1 cellular context compared by ENCODE assay signal in genomic region chr6:112180095-112180820, GRCh38.
A peak's percentile ranks its signal among the peaks of the same experiment; 100 is the strongest.
TF ChIP-seq lines count a peak whose summit lies in the region.

No MANE protein-coding gene starts in this region.

TF ChIP-seq in HepG2, 621 proteins besides CTCF, POLR2A, EP300 and RAD21 (continued from another document):
- TF ChIP-seq, protein P1, sequence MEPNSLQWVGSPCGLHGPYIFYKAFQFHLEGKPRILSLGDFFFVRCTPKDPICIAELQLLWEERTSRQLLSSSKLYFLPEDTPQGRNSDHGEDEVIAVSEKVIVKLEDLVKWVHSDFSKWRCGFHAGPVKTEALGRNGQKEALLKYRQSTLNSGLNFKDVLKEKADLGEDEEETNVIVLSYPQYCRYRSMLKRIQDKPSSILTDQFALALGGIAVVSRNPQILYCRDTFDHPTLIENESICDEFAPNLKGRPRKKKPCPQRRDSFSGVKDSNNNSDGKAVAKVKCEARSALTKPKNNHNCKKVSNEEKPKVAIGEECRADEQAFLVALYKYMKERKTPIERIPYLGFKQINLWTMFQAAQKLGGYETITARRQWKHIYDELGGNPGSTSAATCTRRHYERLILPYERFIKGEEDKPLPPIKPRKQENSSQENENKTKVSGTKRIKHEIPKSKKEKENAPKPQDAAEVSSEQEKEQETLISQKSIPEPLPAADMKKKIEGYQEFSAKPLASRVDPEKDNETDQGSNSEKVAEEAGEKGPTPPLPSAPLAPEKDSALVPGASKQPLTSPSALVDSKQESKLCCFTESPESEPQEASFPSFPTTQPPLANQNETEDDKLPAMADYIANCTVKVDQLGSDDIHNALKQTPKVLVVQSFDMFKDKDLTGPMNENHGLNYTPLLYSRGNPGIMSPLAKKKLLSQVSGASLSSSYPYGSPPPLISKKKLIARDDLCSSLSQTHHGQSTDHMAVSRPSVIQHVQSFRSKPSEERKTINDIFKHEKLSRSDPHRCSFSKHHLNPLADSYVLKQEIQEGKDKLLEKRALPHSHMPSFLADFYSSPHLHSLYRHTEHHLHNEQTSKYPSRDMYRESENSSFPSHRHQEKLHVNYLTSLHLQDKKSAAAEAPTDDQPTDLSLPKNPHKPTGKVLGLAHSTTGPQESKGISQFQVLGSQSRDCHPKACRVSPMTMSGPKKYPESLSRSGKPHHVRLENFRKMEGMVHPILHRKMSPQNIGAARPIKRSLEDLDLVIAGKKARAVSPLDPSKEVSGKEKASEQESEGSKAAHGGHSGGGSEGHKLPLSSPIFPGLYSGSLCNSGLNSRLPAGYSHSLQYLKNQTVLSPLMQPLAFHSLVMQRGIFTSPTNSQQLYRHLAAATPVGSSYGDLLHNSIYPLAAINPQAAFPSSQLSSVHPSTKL (CRISPR knock-in tag; IDR thresholded peaks at IDR 0.05) = 0 out of 2 replicates have a peak, but pooled peaks have one; percentile 15
- TF ChIP-seq USF2 (IDR thresholded peaks at IDR 0.05; ENCODE audit: low read depth, low read length) (no peak), USF2 (CRISPR knock-in tag; IDR thresholded peaks at IDR 0.05; ENCODE audit: borderline replicate concordance) (no peak), RFXANK (CRISPR knock-in tag; IDR thresholded peaks at IDR 0.05) (no peak), PCBP1 (IDR thresholded peaks at IDR 0.05; ENCODE audit: borderline replicate concordance, low read depth, low read length) (no peak)
TF ChIP-seq in HepG2: peak in this region for 4.
